8 cellular contexts compared by ENCODE assay signal in genomic region chr7:151340794-151341356, GRCh38. TPM values are rescaled to one million over a fixed set of nuclear protein-coding genes. Genes with fewer than 3 reads are reported as not detected.
A peak's percentile ranks its signal among the peaks of the same experiment; 100 is the strongest.
DNase-seq lines count a peak whose midpoint lies in the region; ATAC-seq and TF ChIP-seq lines count a peak whose summit lies in the region.

No MANE protein-coding gene starts in this region.

- peak overlapping the region; percentile 78 for H3K4me3 Mint-ChIP-seq in activated CD4-positive, alpha-beta memory T cell treated with anti-CD3 and anti-CD28 coated beads, Interleukin-2, amount 10 ng/mL, durations not matched to agents 7 days and 5 days

- peak overlapping the region; percentile 73 for H3K27ac Mint-ChIP-seq in activated CD4-positive, alpha-beta memory T cell treated with anti-CD3 and anti-CD28 coated beads, Interleukin-2, amount 10 ng/mL, durations not matched to agents 7 days and 5 days

- POLR2A ChIA-PET in activated CD4-positive, alpha-beta memory T cell treated with anti-CD3 and anti-CD28 coated beads, Interleukin-2, amount 10 ng/mL, durations not matched to agents 7 days and 5 days (lab: Charles Lee): interaction anchor here (0.6 to 2.8 kb wide), 11 partner anchors 9 to 282 kb away, joined by 3 to 56 read pairs (median 4); partner anchors contain the start of genes CHPF2 and RHEB

- DNase-seq in HAP-1 (ENCODE audit: low spot score in 2 of 2) (peak in 1 of 2 experiments; percentile 10), right atrium auricular region (ENCODE audit: low spot score) (no peak), NCI-H526 treated with DMSO at 0.1 percent for 48 hours (lab: John Stamatoyannopoulos, UW) (no peak), HK-2 (ENCODE audit: unreplicated experiment) (no peak)
- no peak for DNase-seq in activated CD4-positive, alpha-beta memory T cell treated with anti-CD3 and anti-CD28 coated beads, Interleukin-2, amount 10 ng/mL, durations not matched to agents 7 days and 5 days

- H3K4me3 ChIP-seq in HAP-1 (peak overlapping the region; percentile 53), right atrium auricular region (peak overlapping the region; percentile 6 to 99), skeletal muscle tissue (ENCODE audit: low read length in 3 of 3) (peak overlapping the region; percentile 59 to 63 (median 62))

- peaks cover 37% of the 10 kb centered on the region for H3K4me1 Mint-ChIP-seq in activated CD4-positive, alpha-beta memory T cell treated with anti-CD3 and anti-CD28 coated beads, Interleukin-2, amount 10 ng/mL, durations not matched to agents 7 days and 5 days

- H3K4me1 ChIP-seq in HAP-1 (peaks cover 3% of the 10 kb centered on the region; the same call in 1 of the 2 replicates), right atrium auricular region (peaks cover 0 to 23% of the 10 kb centered on the region in 2 donors), skeletal muscle tissue (ENCODE audit: control insufficient read depth in 3 of 3, insufficient read depth in 3 of 3, low read length in 3 of 3) (peaks cover 11 to 13% (median 11%) of the 10 kb centered on the region in 3 donors)

- peaks cover 17% of the 10 kb centered on the region for H3K36me3 Mint-ChIP-seq in activated CD4-positive, alpha-beta memory T cell treated with anti-CD3 and anti-CD28 coated beads, Interleukin-2, amount 10 ng/mL, durations not matched to agents 7 days and 5 days (ENCODE audit: low read depth)

- H3K36me3 ChIP-seq in HAP-1 (replicated peaks): peaks cover 9% of the 10 kb centered on the region
- H3K36me3 ChIP-seq in right atrium auricular region: peaks cover 8% of the 10 kb centered on the region
- peaks cover 0 to 8% (median 7%) of the 10 kb centered on the region in 3 donors for H3K36me3 ChIP-seq in skeletal muscle tissue (ENCODE audit: control insufficient read depth in 3 of 3, insufficient read depth in 3 of 3, low read length in 3 of 3)

- no peak for TF ChIP-seq CTCF in right atrium auricular region (IDR thresholded peaks at IDR 0.05)

- no peaks in the 10 kb centered on the region for H3K27me3 ChIP-seq in HAP-1 (ENCODE audit: low read depth)
- no peaks in the 10 kb centered on the region for H3K27me3 ChIP-seq in right atrium auricular region
- no peaks in the 10 kb centered on the region for H3K27me3 ChIP-seq in skeletal muscle tissue (ENCODE audit: control insufficient read depth in 3 of 3, insufficient read depth in 3 of 3, low read length in 3 of 3)

- peak overlapping the region in 1 of 3 donors; percentile 33 for H3K9ac ChIP-seq in skeletal muscle tissue (ENCODE audit: low read depth in 1 of 3, low read length in 3 of 3)

- no peak for ATAC-seq in GM21423 (IDR thresholded peaks at IDR 0.05; ENCODE audit: unreplicated experiment)
- no peak for ATAC-seq in GM19463 (IDR thresholded peaks at IDR 0.05; ENCODE audit: unreplicated experiment)

- H3K9me3 Mint-ChIP-seq in activated CD4-positive, alpha-beta memory T cell treated with anti-CD3 and anti-CD28 coated beads, Interleukin-2, amount 10 ng/mL, durations not matched to agents 7 days and 5 days: peaks cover 2% of the 10 kb centered on the region

- H3K9me3 ChIP-seq in HAP-1 (peaks cover 2% of the 10 kb centered on the region; the same call in 1 of the 2 replicates), right atrium auricular region (no peaks in the 10 kb centered on the region), skeletal muscle tissue (ENCODE audit: control insufficient read depth in 3 of 3, low read length in 3 of 3) (no peaks in the 10 kb centered on the region)

- in situ Hi-C loops in HAP-1 (cut with MboI; ENCODE audit: low sequenced_read_pairs): no loop called here

- CTCF ChIA-PET in activated CD4-positive, alpha-beta memory T cell treated with anti-CD3 and anti-CD28 coated beads, Interleukin-2, amount 10 ng/mL, durations not matched to agents 7 days and 5 days (lab: Charles Lee): interaction anchor here (0.6 to 5.4 kb wide), 7 partner anchors 10 to 108 kb away, joined by 3 to 71 read pairs (median 10); no protein-coding TSS in a partner anchor

- H3K27ac ChIP-seq in right atrium auricular region (peak overlapping the region; percentile 62 to 80), skeletal muscle tissue (ENCODE audit: low read depth, low read length) (peak overlapping the region; percentile 11)

- peaks cover 3% of the 10 kb centered on the region for H3K27me3 Mint-ChIP-seq in activated CD4-positive, alpha-beta memory T cell treated with anti-CD3 and anti-CD28 coated beads, Interleukin-2, amount 10 ng/mL, durations not matched to agents 7 days and 5 days

RNA-seq across cellular contexts. Expression of gene NUB1, which starts 0.7 kb away (rescaled TPM):
- total RNA-seq in activated CD4-positive, alpha-beta memory T cell treated with anti-CD3 and anti-CD28 coated beads, Interleukin-2, amount 10 ng/mL, durations not matched to agents 7 days and 5 days: 10 to 100 TPM; 62.1 to 67.3 TPM
- total RNA-seq in right atrium auricular region: 10 to 100 TPM; 33.5 to 39.6 TPM
- 20.9 TPM for total RNA-seq in skeletal muscle tissue
